Comparison of ENCODE assay signal across 15 cellular contexts in the genomic region with DNA sequence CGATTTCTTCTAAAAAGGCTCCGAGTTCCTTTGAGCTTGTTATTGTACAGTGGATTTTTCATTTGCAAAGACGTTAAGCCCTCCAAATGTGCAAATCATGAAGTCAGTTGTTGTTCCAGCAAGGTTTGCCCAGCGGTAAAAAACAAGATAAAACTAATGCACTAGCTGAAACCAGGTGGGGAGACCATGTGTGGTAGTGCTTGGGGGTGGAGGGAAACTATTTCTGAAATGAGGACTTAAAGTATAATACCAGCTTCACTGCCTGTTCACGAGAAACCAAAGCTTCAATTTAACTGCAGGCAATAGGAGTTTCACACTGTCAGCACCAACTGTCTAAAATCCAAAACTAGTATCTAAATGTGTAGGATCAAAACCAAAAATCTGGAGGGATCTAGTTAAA. TPM values are rescaled to one million over a fixed set of nuclear protein-coding genes. Genes with fewer than 3 reads are reported as not detected.
"Had no signal": no experiment of that assay in that cellular context is flagged by ENCODE, and none has a peak within 500 bp of the region (broad histone marks: within the 10 kb centered on the region; RNA-seq: fewer than 3 reads in every experiment).

No MANE protein-coding gene starts in this region.

- DNase-seq: activated CD4-positive, alpha-beta T cell treated with anti-CD3 and anti-CD28 coated beads for 4 hours; mammary epithelial cell; nephron progenitor cell; spleen; stimulated activated CD4-positive, alpha-beta T cell treated with anti-CD3 and anti-CD28 coated beads, Interleukin-1b, Interleukin-23, amount 100 ng/mL, for 48 hours; SW 1271; T1000; testis; upper lobe of right lung had no signal

- H3K4me3 Mint-ChIP-seq: nephron progenitor cell; stimulated activated naive CD8-positive, alpha-beta T cell treated with anti-CD3 and anti-CD28 coated beads, Interleukin-15, Interleukin-2, amounts not matched to agents 100 ng/mL and 50 ng/mL, for 24 hours had no signal

- H3K27me3 Mint-ChIP-seq: stimulated activated naive CD8-positive, alpha-beta T cell treated with anti-CD3 and anti-CD28 coated beads, Interleukin-15, Interleukin-2, amounts not matched to agents 100 ng/mL and 50 ng/mL, for 24 hours had no signal

- H3K9me3 Mint-ChIP-seq: nephron progenitor cell; stimulated activated naive CD8-positive, alpha-beta T cell treated with anti-CD3 and anti-CD28 coated beads, Interleukin-15, Interleukin-2, amounts not matched to agents 100 ng/mL and 50 ng/mL, for 24 hours had no signal

- ATAC-seq: esophagus mucosa, sciatic nerve, upper lobe of right lung had no signal

- H3K27ac Mint-ChIP-seq: nephron progenitor cell; stimulated activated naive CD8-positive, alpha-beta T cell treated with anti-CD3 and anti-CD28 coated beads, Interleukin-15, Interleukin-2, amounts not matched to agents 100 ng/mL and 50 ng/mL, for 24 hours had no signal

- H3K4me1 Mint-ChIP-seq: nephron progenitor cell had no signal

RNA-seq across cellular contexts. Expression of gene KRT222, which starts 39.7 kb away (rescaled TPM):
- total RNA-seq: cardiac muscle cell, osteocyte, pulmonary artery endothelial cell had no signal
